Comparison of ENCODE assay signal across 8 cellular contexts in the genomic region with DNA sequence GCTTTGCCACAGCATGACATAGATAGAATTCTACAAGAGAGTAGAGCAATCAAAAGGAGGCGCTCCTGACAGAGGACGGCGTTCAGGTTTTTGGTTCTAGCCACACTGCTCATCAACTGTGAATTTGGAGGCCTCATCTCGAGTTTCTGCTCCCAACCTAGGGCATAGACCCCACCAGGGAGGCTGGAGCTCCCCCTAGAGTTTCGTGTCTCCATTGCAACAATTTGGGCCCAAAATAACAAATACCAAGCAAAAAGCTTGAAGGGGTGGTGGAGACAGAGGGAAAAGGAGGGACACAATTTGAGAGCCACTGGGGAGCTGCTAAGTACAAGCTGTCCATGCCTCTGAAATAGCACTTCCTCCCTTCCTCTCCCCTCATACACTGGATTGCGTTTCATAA.
A peak's percentile ranks its signal among the peaks of the same experiment; 100 is the strongest.
DNase-seq lines count a peak whose midpoint lies in the region; ATAC-seq and TF ChIP-seq lines count a peak whose summit lies in the region.

No MANE protein-coding gene starts in this region.

- no peak for TF ChIP-seq POLR2A in GM18505 (IDR thresholded peaks at IDR 0.05; ENCODE audit: borderline replicate concordance, extremely low read depth, insufficient read depth, insufficient read length)

- intact Hi-C loops in posterior vena cava (cut with DNase I) = no loop called here

- ATAC-seq in GM18505 (IDR thresholded peaks at IDR 0.05; ENCODE audit: unreplicated experiment) (peak; percentile 87), HG03045 (IDR thresholded peaks at IDR 0.05; ENCODE audit: unreplicated experiment) (peak; percentile 55), HG03460 (IDR thresholded peaks at IDR 0.05; ENCODE audit: unreplicated experiment) (no peak)

- DNase-seq in AG08396 (ENCODE audit: low spot score) (peak; percentile 49), NCI-H748 treated with DMSO at 0.1 percent for 48 hours (lab: John Stamatoyannopoulos, UW) (peak; percentile 4), epidermal melanocyte (ENCODE audit: insufficient read length, low spot score) (peak; percentile 47), retina (peak; percentile 13), posterior vena cava (ENCODE audit: low spot score) (no peak)
